ENCODE assay signal across 8 cellular contexts in genomic region chr16:87963400-87963799, GRCh38. TPM values are rescaled to one million over a fixed set of nuclear protein-coding genes. Genes with fewer than 3 reads are reported as not detected.
DNase-seq lines count a peak whose midpoint lies in the region; ATAC-seq and TF ChIP-seq lines count a peak whose summit lies in the region.

No MANE protein-coding gene starts in this region.

- TF ChIP-seq CTCF in HFFc6 (IDR thresholded peaks at IDR 0.05) (no peak), fibroblast of mammary gland (conservative IDR thresholded peaks at IDR 0.05; ENCODE audit: control insufficient read depth, insufficient read depth, low read depth, low read length) (no peak)

- H3K79me2 ChIP-seq in Karpas-422 (ENCODE audit: low read length): peaks cover 96% of the 10 kb centered on the region

- H3K4me1 Mint-ChIP-seq in HFFc6 (ENCODE audit: low read depth): peaks cover 58% of the 10 kb centered on the region

- H3K9ac ChIP-seq in Karpas-422 (ENCODE audit: low read length): no peak overlapping the region

- H3K9me3 ChIP-seq in Karpas-422 (ENCODE audit: low read length): no peaks in the 10 kb centered on the region

- H2AFZ ChIP-seq in Karpas-422 (ENCODE audit: low read length): no peak overlapping the region

- H3K4me1 ChIP-seq in Karpas-422 (ENCODE audit: low read length): no peaks in the 10 kb centered on the region

- ATAC-seq in GM19467 (IDR thresholded peaks at IDR 0.05; ENCODE audit: unreplicated experiment): no peak
- no peak for ATAC-seq in HG03045 (IDR thresholded peaks at IDR 0.05; ENCODE audit: unreplicated experiment)

- no peaks in the 10 kb centered on the region for H3K36me3 ChIP-seq in Karpas-422 (ENCODE audit: insufficient read depth, low read length)

- H3K4me2 ChIP-seq in Karpas-422 (ENCODE audit: low read depth, low read length, poor library complexity, severe bottlenecking): no peak overlapping the region

- no peaks in the 10 kb centered on the region for H4K20me1 ChIP-seq in Karpas-422 (ENCODE audit: insufficient read depth, low read depth, low read length)

- no peaks in the 10 kb centered on the region for H3K9me2 ChIP-seq in Karpas-422 (replicated peaks; ENCODE audit: insufficient read depth, low read length)

- H3K9me3 Mint-ChIP-seq in HFFc6: no peaks in the 10 kb centered on the region

- peak; percentile 80 for DNase-seq in HFFc6
- DNase-seq in activated CD8-positive, alpha-beta memory T cell treated with anti-CD3 and anti-CD28 coated beads for 48 hours (ENCODE audit: low read depth in 2 of 3, low spot score in 2 of 3): peak in 2 of 3 experiments; percentile 38
- DNase-seq in fibroblast of mammary gland (ENCODE audit: low read depth): peak; percentile 89
- DNase-seq in stimulated activated CD4-positive, alpha-beta T cell treated with anti-CD3 and anti-CD28 coated beads, TNF-alpha, amount 100 ng/mL, for 1 hour (ENCODE audit: low read depth in 3 of 3, low spot score in 1 of 3): peak in 2 of 3 donors; percentile 45 to 52
- DNase-seq in pons (ENCODE audit: low spot score): no peak
- no peak for DNase-seq in Karpas-422

- H3K4me3 Mint-ChIP-seq in HFFc6: peak overlapping the region; percentile 46

- H3K36me3 Mint-ChIP-seq in HFFc6 (ENCODE audit: low read depth): peaks cover 5% of the 10 kb centered on the region

- no peaks in the 10 kb centered on the region for H3K27me3 ChIP-seq in Karpas-422 (ENCODE audit: low read length)

- 0 out of 2 replicates have a peak, but pooled peaks cover under 1% of the 10 kb centered on the region for H3K27me3 Mint-ChIP-seq in HFFc6 (ENCODE audit: insufficient read depth)

- H3K4me3 ChIP-seq in fibroblast of mammary gland (ENCODE audit: control insufficient read depth, low read depth, low read length) (no peak overlapping the region), Karpas-422 (ENCODE audit: low read length) (no peak overlapping the region)

- H3K27ac ChIP-seq in Karpas-422 (ENCODE audit: low read length): no peak overlapping the region

- peak overlapping the region; percentile 88 for H3K27ac Mint-ChIP-seq in HFFc6

RNA-seq across cellular contexts. Expression of gene BANP, which starts 12.2 kb away (rescaled TPM):
- total RNA-seq in HFFc6 (2021; fragmentation: NEBNext Ultra II Directional; extraction: Animal tissue kit (Norgen Biotek cat#: 25700)): 10 to 100 TPM; 15.6 to 19.0 (median 16.2) TPM
- total RNA-seq in Karpas-422 (2014; rRNA removed; shearing (Covaris generic); ENCODE audit: low replicate concordance): 30.1 and 36.5 TPM in 2 replicates

RNA-seq across cellular contexts. Expression of gene CA5A, which starts 27.1 kb away (rescaled TPM):
- total RNA-seq in HFFc6 (2021; fragmentation: NEBNext Ultra II Directional; extraction: Animal tissue kit (Norgen Biotek cat#: 25700)): not detected
- total RNA-seq in Karpas-422 (2014; rRNA removed; shearing (Covaris generic); ENCODE audit: low replicate concordance): not detected in 2 replicates

Comparison
In these comparisons a context has a peak if more than half of its experiments do, and no peak if none do; other contexts are left out.
1. DNase-seq: peak in HFFc6 (single experiment), activated CD8-positive, alpha-beta memory T cell treated with anti-CD3 and anti-CD28 coated beads for 48 hours (2 of 3), fibroblast of mammary gland (single experiment) and stimulated activated CD4-positive, alpha-beta T cell treated with anti-CD3 and anti-CD28 coated beads, TNF-alpha, amount 100 ng/mL, for 1 hour (2 of 3); none in pons (single experiment) and Karpas-422 (single experiment).